In the genomic region with DNA sequence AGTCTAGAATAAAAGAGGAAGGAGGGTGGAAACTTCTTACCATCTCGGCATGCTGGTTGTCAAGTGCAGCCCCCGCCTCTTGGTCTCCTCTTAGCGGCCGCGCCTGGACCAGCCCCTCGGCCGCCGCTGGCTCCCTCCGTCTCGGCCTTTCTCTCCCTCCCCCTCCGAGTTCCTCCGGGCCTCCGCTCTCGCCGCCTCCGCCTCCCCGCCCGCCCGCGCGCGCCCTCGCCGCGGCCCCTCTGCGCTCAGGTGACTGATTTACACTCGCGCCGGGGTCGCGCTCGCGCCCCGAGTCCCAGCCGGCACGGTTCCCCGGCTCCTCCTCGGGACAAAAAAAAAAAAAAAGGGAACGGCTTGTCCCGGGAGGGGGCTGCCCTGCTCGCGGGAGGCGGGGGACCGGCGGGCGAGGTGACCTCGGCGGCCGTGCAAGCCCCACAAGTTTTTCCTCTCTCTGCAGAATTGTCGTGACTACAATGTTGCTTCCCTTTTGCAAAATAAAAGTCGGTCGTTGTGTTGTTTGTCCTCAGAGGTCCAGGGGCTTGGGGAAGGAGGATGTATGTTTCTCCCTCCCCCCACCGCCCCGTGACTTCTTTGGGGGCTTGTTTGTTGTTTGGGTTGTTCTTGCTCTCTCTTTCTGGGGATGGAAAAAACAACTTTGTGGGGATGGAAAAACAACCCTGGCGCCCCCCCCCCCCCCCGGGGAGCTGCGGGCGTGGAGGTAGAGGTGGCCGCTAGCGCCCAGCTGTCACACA, we compare ENCODE assay signal across 1 cellular context.
TF ChIP-seq lines count a peak whose summit lies in the region.

BNC2 (minus strand) TSS at position 65 of the 752 bp plus-strand sequence; CDS start at position 43, 22 bp downstream.

TF ChIP-seq in IMR-90, 13 proteins besides CTCF, POLR2A, EP300 and RAD21:
- peak; percentile 26; the same call in 1 of the 2 replicates for TF ChIP-seq MXI1 (IDR thresholded peaks at IDR 0.05; ENCODE audit: borderline replicate concordance, low read depth, low read length)
- TF ChIP-seq SMC3 (IDR thresholded peaks at IDR 0.05; ENCODE audit: low read depth, low read length) = no peak
- no peak for TF ChIP-seq NFE2L2 (IDR thresholded peaks at IDR 0.05; ENCODE audit: low read depth, low read length)
- TF ChIP-seq CHD1 (IDR thresholded peaks at IDR 0.05; ENCODE audit: low read depth, low read length) = no peak
- peak; percentile 70; the same call in 1 of the 2 replicates for TF ChIP-seq MAZ (IDR thresholded peaks at IDR 0.05; ENCODE audit: borderline replicate concordance, low read depth, low read length)
